In genomic region chr3:4497005-4497692, GRCh38 we compare ENCODE assay signal across 16 cellular contexts.
"Had no signal": no experiment of that assay in that cellular context is flagged by ENCODE, and none has a peak within 500 bp of the region (broad histone marks: within the 10 kb centered on the region; RNA-seq: fewer than 3 reads in every experiment).

No MANE protein-coding gene starts in this region.

- H3K27me3 ChIP-seq: gastrocnemius medialis, heart left ventricle, tibial nerve, uterus had no signal

- H3K36me3 ChIP-seq: gastrocnemius medialis, tibial nerve, uterus had no signal

- H3K4me1 ChIP-seq: uterus had no signal

- H3K9me3 Mint-ChIP-seq: activated T-cell treated with anti-CD3 and anti-CD28 coated beads, Interleukin-2, amount 50 U/mL, for 24 hours; endodermal cell; natural killer cell treated with Interleukin-12 subunit alpha and Interleukin-12 subunit beta and Interleukin-15 and Interleukin-18, amount 100 ng/mL, for 72 hours; stimulated activated effector memory CD8-positive, alpha-beta T cell treated with anti-CD3 and anti-CD28 coated beads, Interleukin-12 subunit alpha, Interleukin-12 subunit beta, amount 100 ng/mL, for 72 hours had no signal

- H3K4me3 Mint-ChIP-seq: endodermal cell had no signal

- H3K4me3 ChIP-seq: gastrocnemius medialis, tibial nerve, uterus had no signal

- H3K9me3 ChIP-seq: gastrocnemius medialis, heart left ventricle, tibial nerve, uterus had no signal

- DNase-seq: activated CD4-positive, alpha-beta T cell treated with anti-CD3 and anti-CD28 coated beads, Interleukin-2, amount 50 U/mL, for 4 hours; activated gamma-delta T cell; activated T-cell treated with anti-CD3 and anti-CD28 coated beads, Interleukin-2, amount 50 U/mL, for 24 hours; endodermal cell; erythroblast; gastrocnemius medialis; heart left ventricle; left cardiac atrium; occipital lobe; substantia nigra; SW 1271; uterus had no signal

- H3K27ac ChIP-seq: gastrocnemius medialis, heart left ventricle, tibial nerve had no signal

- H3K27me3 Mint-ChIP-seq: activated T-cell treated with anti-CD3 and anti-CD28 coated beads, Interleukin-2, amount 50 U/mL, for 24 hours; natural killer cell treated with Interleukin-12 subunit alpha and Interleukin-12 subunit beta and Interleukin-15 and Interleukin-18, amount 100 ng/mL, for 72 hours had no signal

- ATAC-seq: activated CD4-positive, CD25-positive, alpha-beta regulatory T cell treated with anti-CD3 and anti-CD28 coated beads, Interleukin-2, amount 50 U/mL, for 24 hours; gastrocnemius medialis; heart left ventricle; left cardiac atrium; natural killer cell treated with Interleukin-12 subunit alpha and Interleukin-12 subunit beta and Interleukin-15 and Interleukin-18, amount 100 ng/mL, for 72 hours; stimulated activated effector memory CD8-positive, alpha-beta T cell treated with anti-CD3 and anti-CD28 coated beads, Interleukin-12 subunit alpha, Interleukin-12 subunit beta, amount 100 ng/mL, for 72 hours had no signal

- H3K27ac Mint-ChIP-seq: endodermal cell had no signal
